2 cellular contexts compared by ENCODE assay signal in the genomic region with DNA sequence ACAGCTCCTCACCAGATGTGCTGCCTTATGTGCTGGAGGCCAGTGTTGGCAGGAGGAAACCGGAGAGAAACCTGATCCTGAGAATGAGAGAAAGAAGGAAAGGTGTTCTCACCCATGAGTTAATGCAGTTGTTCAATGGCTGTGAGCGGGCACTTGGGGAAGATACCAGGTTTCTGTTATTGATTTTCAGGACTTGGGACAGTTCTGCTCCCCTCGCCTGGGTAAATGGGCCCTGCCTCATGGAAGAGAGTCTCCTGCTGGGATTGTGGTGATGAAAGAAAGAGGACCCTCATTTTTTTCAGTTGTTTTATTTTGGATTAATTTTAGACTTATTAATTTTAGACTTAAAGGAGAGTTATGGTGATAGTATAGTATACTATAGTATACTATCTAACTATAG.
TF ChIP-seq lines count a peak whose summit lies in the region.

No MANE protein-coding gene starts in this region.

TF ChIP-seq in HepG2, 621 proteins besides CTCF, POLR2A, EP300 and RAD21 (continued from another document):
- TF ChIP-seq, protein P1, sequence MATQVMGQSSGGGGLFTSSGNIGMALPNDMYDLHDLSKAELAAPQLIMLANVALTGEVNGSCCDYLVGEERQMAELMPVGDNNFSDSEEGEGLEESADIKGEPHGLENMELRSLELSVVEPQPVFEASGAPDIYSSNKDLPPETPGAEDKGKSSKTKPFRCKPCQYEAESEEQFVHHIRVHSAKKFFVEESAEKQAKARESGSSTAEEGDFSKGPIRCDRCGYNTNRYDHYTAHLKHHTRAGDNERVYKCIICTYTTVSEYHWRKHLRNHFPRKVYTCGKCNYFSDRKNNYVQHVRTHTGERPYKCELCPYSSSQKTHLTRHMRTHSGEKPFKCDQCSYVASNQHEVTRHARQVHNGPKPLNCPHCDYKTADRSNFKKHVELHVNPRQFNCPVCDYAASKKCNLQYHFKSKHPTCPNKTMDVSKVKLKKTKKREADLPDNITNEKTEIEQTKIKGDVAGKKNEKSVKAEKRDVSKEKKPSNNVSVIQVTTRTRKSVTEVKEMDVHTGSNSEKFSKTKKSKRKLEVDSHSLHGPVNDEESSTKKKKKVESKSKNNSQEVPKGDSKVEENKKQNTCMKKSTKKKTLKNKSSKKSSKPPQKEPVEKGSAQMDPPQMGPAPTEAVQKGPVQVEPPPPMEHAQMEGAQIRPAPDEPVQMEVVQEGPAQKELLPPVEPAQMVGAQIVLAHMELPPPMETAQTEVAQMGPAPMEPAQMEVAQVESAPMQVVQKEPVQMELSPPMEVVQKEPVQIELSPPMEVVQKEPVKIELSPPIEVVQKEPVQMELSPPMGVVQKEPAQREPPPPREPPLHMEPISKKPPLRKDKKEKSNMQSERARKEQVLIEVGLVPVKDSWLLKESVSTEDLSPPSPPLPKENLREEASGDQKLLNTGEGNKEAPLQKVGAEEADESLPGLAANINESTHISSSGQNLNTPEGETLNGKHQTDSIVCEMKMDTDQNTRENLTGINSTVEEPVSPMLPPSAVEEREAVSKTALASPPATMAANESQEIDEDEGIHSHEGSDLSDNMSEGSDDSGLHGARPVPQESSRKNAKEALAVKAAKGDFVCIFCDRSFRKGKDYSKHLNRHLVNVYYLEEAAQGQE (IDR thresholded peaks at IDR 0.05; ENCODE audit: borderline replicate concordance in 1 of 2, low read depth in 1 of 2, low read length in 2 of 2), result peak in 1 of 2 experiments; percentile 83; a peak in 2 of 4 replicates
- TF ChIP-seq, protein P2, sequence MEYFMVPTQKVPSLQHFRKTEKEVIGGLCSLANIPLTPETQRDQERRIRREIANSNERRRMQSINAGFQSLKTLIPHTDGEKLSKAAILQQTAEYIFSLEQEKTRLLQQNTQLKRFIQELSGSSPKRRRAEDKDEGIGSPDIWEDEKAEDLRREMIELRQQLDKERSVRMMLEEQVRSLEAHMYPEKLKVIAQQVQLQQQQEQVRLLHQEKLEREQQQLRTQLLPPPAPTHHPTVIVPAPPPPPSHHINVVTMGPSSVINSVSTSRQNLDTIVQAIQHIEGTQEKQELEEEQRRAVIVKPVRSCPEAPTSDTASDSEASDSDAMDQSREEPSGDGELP (IDR thresholded peaks at IDR 0.05; ENCODE audit: borderline replicate concordance, low read depth), result no peak
TF ChIP-seq in HepG2: peak in this region for 2.

TF ChIP-seq in Ishikawa, 13 proteins besides CTCF, POLR2A, EP300 and RAD21:
- TF ChIP-seq, protein P1 (IDR thresholded peaks at IDR 0.05; ENCODE audit: low read depth), result peak; percentile 72
- TF ChIP-seq YY1 (IDR thresholded peaks at IDR 0.05; ENCODE audit: low read depth), result no peak
